Comparison of ENCODE assay signal across 8 cellular contexts in the genomic region with DNA sequence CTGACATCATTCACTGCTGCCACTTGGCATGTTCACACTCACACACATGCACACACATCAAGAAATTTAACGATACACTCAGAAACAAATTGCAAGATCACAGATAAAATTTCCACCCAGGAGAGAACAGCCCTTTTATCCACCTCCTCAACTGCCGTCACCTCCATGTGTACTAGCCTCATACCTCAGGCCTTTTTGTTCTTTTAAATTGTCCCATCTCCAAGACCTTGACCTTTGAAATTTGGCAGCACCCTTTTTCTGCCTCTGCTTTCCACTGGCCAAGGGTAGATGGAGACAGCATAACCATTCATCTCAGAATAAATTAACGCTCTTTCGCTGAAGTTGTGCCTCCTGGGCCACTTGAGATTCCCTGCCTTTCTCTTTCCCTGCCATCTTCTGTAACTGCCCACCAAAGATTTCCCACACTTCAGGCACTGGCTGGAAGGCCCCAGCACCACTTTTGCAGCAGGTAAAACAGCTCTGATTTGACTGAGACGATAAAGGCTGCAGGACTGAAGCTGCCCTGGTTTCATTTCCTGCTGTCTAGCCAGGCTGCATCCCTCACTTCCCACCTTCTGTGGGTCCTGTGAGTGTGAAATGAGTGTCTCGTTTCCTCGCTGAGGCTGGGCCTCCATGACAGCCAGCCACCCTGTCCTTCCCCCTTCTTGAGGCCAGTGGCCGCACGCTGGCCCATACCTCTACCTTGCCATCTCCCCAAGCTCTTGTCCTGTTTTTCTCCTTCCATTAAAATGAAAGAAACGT. TPM values are rescaled to one million over a fixed set of nuclear protein-coding genes. Genes with fewer than 3 reads are reported as not detected.
DNase-seq lines count a peak whose midpoint lies in the region; ATAC-seq and TF ChIP-seq lines count a peak whose summit lies in the region.

No MANE protein-coding gene starts in this region.

- H3K36me3 Mint-ChIP-seq in Caco-2 (ENCODE audit: insufficient read depth, unreplicated experiment), result peaks cover 49% of the 10 kb centered on the region
- H3K36me3 Mint-ChIP-seq in effector memory CD8-positive, alpha-beta T cell (ENCODE audit: insufficient read depth), result peaks cover 26% of the 10 kb centered on the region

- H3K4me3 ChIP-seq in Caco-2 (ENCODE audit: low read depth, low read length) (no peak overlapping the region), Loucy (ENCODE audit: low read length, poor library complexity, severe bottlenecking) (no peak overlapping the region), thoracic aorta (no peak overlapping the region), BE2C (ENCODE audit: low read depth, low read length) (no peak overlapping the region)

- H3K27me3 Mint-ChIP-seq in Caco-2 (ENCODE audit: insufficient read depth, unreplicated experiment), result no peaks in the 10 kb centered on the region
- H3K27me3 Mint-ChIP-seq in effector memory CD8-positive, alpha-beta T cell, result no peaks in the 10 kb centered on the region

- TF ChIP-seq CTCF in Caco-2 (IDR thresholded peaks at IDR 0.05; ENCODE audit: insufficient read depth in 1 of 2, low read depth in 1 of 2, low read length in 1 of 2, severe bottlenecking in 1 of 2, unreplicated experiment in 1 of 2) (no peak), Loucy (conservative IDR thresholded peaks at IDR 0.05; ENCODE audit: low read length) (no peak), thoracic aorta (IDR thresholded peaks at IDR 0.05) (no peak), BE2C (IDR thresholded peaks at IDR 0.05; ENCODE audit: low read depth, low read length) (no peak)

- H3K4me3 Mint-ChIP-seq in Caco-2 (ENCODE audit: unreplicated experiment), result peak overlapping the region; percentile 4
- peak overlapping the region; percentile 34 to 69 for H3K4me3 Mint-ChIP-seq in effector memory CD8-positive, alpha-beta T cell

- POLR2A ChIA-PET in Caco-2 (lab: Charles Lee), result no interaction called here

- DNase-seq in Caco-2 (no peak), thoracic aorta (ENCODE audit: low spot score) (no peak), NCI-H510A treated with DMSO at 0.1 percent for 48 hours (lab: John Stamatoyannopoulos, UW) (no peak), SK-N-DZ (ENCODE audit: low spot score) (no peak), BE2C (no peak)
- DNase-seq in effector memory CD8-positive, alpha-beta T cell, result peak in 2 of 3 experiments; percentile 26 to 43

- peak; percentile 69 for ATAC-seq in GM21367 (IDR thresholded peaks at IDR 0.05; ENCODE audit: unreplicated experiment)
- ATAC-seq in effector memory CD8-positive, alpha-beta T cell (replicated peaks), result peak; percentile 78
- no peak for ATAC-seq in thoracic aorta (ENCODE audit: insufficient number of reproducible peaks, low FRiP score, low read depth)

- no peaks in the 10 kb centered on the region for H4K20me1 ChIP-seq in Loucy (ENCODE audit: insufficient read depth, low read length, poor library complexity, severe bottlenecking)

- peak overlapping the region; percentile 38 to 75 for H3K27ac ChIP-seq in thoracic aorta

- no TSS peak for BruUV-seq in Caco-2 (replicated peaks; lab: Mats Ljungman, UMichigan)

- no peaks in the 10 kb centered on the region for H3F3A ChIP-seq in Loucy (ENCODE audit: low read depth)

- no peaks in the 10 kb centered on the region for H3K9me3 Mint-ChIP-seq in Caco-2 (ENCODE audit: unreplicated experiment)
- no peaks in the 10 kb centered on the region for H3K9me3 Mint-ChIP-seq in effector memory CD8-positive, alpha-beta T cell

- no peak overlapping the region for H2AFZ ChIP-seq in Loucy (ENCODE audit: low read length)

- H3K36me3 ChIP-seq in Caco-2 (ENCODE audit: control insufficient read depth, insufficient read depth, low read length), result peaks cover 2% of the 10 kb centered on the region; the same call in 1 of the 2 replicates
- no peaks in the 10 kb centered on the region for H3K36me3 ChIP-seq in Loucy (ENCODE audit: insufficient read depth, low read length)
- no peaks in the 10 kb centered on the region for H3K36me3 ChIP-seq in thoracic aorta
- 0 out of 2 replicates have a peak, but pooled peaks cover 2% of the 10 kb centered on the region for H3K36me3 ChIP-seq in BE2C

- H3K9ac ChIP-seq in Loucy (ENCODE audit: low read depth, low read length, poor library complexity, severe bottlenecking), result no peak overlapping the region

- H3K4me1 ChIP-seq in Caco-2 (peaks cover 53% of the 10 kb centered on the region), Loucy (ENCODE audit: insufficient read depth, low read length, poor library complexity, severe bottlenecking) (peaks cover 37% of the 10 kb centered on the region), thoracic aorta (ENCODE audit: control insufficient read depth in 1 of 2, low read depth in 2 of 2) (peaks cover 58 to 82% of the 10 kb centered on the region in 2 donors), BE2C (peaks cover 30% of the 10 kb centered on the region)

- CTCF ChIA-PET in Caco-2 (lab: Charles Lee), result no interaction called here

- peaks cover 7% of the 10 kb centered on the region; the same call in 1 of the 2 replicates for H3K79me2 ChIP-seq in Loucy (ENCODE audit: insufficient read depth, low read length)

- intact Hi-C loops in Caco-2 (cut with micrococcal nuclease; ENCODE audit: unreplicated experiment), result loop anchor here (2.0 kb wide), 1 partner anchor 47 kb away; no protein-coding TSS in a partner anchor

- H3K9me2 ChIP-seq in Loucy (replicated peaks; ENCODE audit: low read depth, low read length), result no peaks in the 10 kb centered on the region

- peaks cover 51% of the 10 kb centered on the region for H3K4me1 Mint-ChIP-seq in Caco-2 (ENCODE audit: low read depth, unreplicated experiment)
- H3K4me1 Mint-ChIP-seq in effector memory CD8-positive, alpha-beta T cell (ENCODE audit: low read depth in 2 of 2), result peaks cover 57 to 63% of the 10 kb centered on the region in 2 donors

- peak overlapping the region; percentile 98 for H3K27ac Mint-ChIP-seq in Caco-2 (ENCODE audit: unreplicated experiment)
- peak overlapping the region; percentile 87 to 95 for H3K27ac Mint-ChIP-seq in effector memory CD8-positive, alpha-beta T cell

- H3K27me3 ChIP-seq in Caco-2 (replicated peaks; ENCODE audit: control insufficient read depth, insufficient read depth, low read length) (no peaks in the 10 kb centered on the region), Loucy (ENCODE audit: insufficient read depth, low read length, poor library complexity, severe bottlenecking) (no peaks in the 10 kb centered on the region), thoracic aorta (replicated peaks; ENCODE audit: insufficient read depth) (no peaks in the 10 kb centered on the region), BE2C (no peaks in the 10 kb centered on the region)

- H3K9me3 ChIP-seq in Caco-2 (no peaks in the 10 kb centered on the region), Loucy (ENCODE audit: insufficient read depth, low read depth, low read length) (no peaks in the 10 kb centered on the region), thoracic aorta (no peaks in the 10 kb centered on the region), BE2C (no peaks in the 10 kb centered on the region)

- peak overlapping the region; percentile 5 for H3K4me2 ChIP-seq in Loucy (ENCODE audit: low read depth, low read length, poor library complexity, severe bottlenecking)

RNA-seq across cellular contexts. Expression of a gene that starts 39.3 kb away (rescaled TPM):
- 41.6 TPM in 2 replicates for total RNA-seq in Caco-2 (2022)
- 10 to 100 TPM; 59.6 to 67.7 TPM for total RNA-seq in thoracic aorta
- polyA plus RNA-seq in SK-N-DZ (2014; cell fraction: cytosol; rRNA removed), result 18.6 and 21.7 TPM in 2 replicates
- 28.6 and 35.0 TPM in 2 replicates for polyA plus RNA-seq in SK-N-DZ (2014; cell fraction: nucleus; rRNA removed)
- 20.9 TPM for polyA plus RNA-seq in BE2C (2012; ENCODE audit: insufficient read depth, insufficient read length, low read depth)

Comparison
In these comparisons a context has a peak if more than half of its experiments do, and no peak if none do; other contexts are left out.
1. DNase-seq: peak in effector memory CD8-positive, alpha-beta T cell (2 of 3); none in Caco-2 (0 of 2), thoracic aorta (single experiment), NCI-H510A treated with DMSO at 0.1 percent for 48 hours (single experiment), SK-N-DZ (single experiment) and BE2C (single experiment).